Comparison of ENCODE assay signal across 8 cellular contexts in genomic region chr18:46173393-46174316, GRCh38.
DNase-seq lines count a peak whose midpoint lies in the region; ATAC-seq and FAIRE-seq lines count a peak whose summit lies in the region.

No MANE protein-coding gene starts in this region.

- ATAC-seq in HG03442 (IDR thresholded peaks at IDR 0.05; ENCODE audit: unreplicated experiment): peak; percentile 74
- peak; percentile 90 for ATAC-seq in activated CD4-positive, alpha-beta T cell treated with anti-CD3 and anti-CD28 coated beads for 36 hours

- peaks cover 11% of the 10 kb centered on the region for H3K36me3 Mint-ChIP-seq in activated CD4-positive, alpha-beta T cell treated with anti-CD3 and anti-CD28 coated beads for 36 hours (ENCODE audit: low read depth)

- H3K9me3 ChIP-seq in BLaER1 treated with 17β-estradiol and CSF1 and Interleukin-3, amounts not matched to agents 10 nM and 100 nM (replicated peaks in 1 of 11): no peaks in the 10 kb centered on the region

- CTCF ChIA-PET in activated CD4-positive, alpha-beta T cell treated with anti-CD3 and anti-CD28 coated beads for 36 hours (lab: Charles Lee): interaction anchor here (0.6 to 3.0 kb wide), 51 partner anchors 8 to 1719 kb away, joined by 3 to 28 read pairs (median 5); partner anchors contain the start of gene ATP5F1A

- peak overlapping the region; percentile 99 for H3K27ac Mint-ChIP-seq in activated CD4-positive, alpha-beta T cell treated with anti-CD3 and anti-CD28 coated beads for 36 hours

- peak overlapping the region; percentile 63 to 93 (median 87) for H3K4me2 ChIP-seq in BLaER1 treated with 17β-estradiol and CSF1 and Interleukin-3, amounts not matched to agents 10 nM and 100 nM

- peak overlapping the region; percentile 91 to 98 (median 96) for H3K9ac ChIP-seq in BLaER1 treated with 17β-estradiol and CSF1 and Interleukin-3, amounts not matched to agents 10 nM and 100 nM

- H3K4me1 ChIP-seq in BLaER1 treated with 17β-estradiol and CSF1 and Interleukin-3, amounts not matched to agents 10 nM and 100 nM: peaks cover 17 to 40% (median 24%) of the 10 kb centered on the region in 10 experiments

- H3K27me3 ChIP-seq in BLaER1 treated with 17β-estradiol and CSF1 and Interleukin-3, amounts not matched to agents 10 nM and 100 nM: no peaks in the 10 kb centered on the region
- H3K27me3 ChIP-seq in layer of hippocampus (ENCODE audit: control insufficient read depth, insufficient read depth, low read length): no peaks in the 10 kb centered on the region

- H4K20me1 ChIP-seq in BLaER1 treated with 17β-estradiol and CSF1 and Interleukin-3, amounts not matched to agents 10 nM and 100 nM: peaks cover 35 to 47% (median 44%) of the 10 kb centered on the region in 11 experiments; a peak in 21 of 22 replicates

- H3K36me3 ChIP-seq in BLaER1 treated with 17β-estradiol and CSF1 and Interleukin-3, amounts not matched to agents 10 nM and 100 nM: peaks cover 0 to 16% (median 0%) of the 10 kb centered on the region in 11 experiments; a peak in 6 of 22 replicates

- H3K27me3 Mint-ChIP-seq in activated CD4-positive, alpha-beta T cell treated with anti-CD3 and anti-CD28 coated beads for 36 hours: no peaks in the 10 kb centered on the region

- DNase-seq in GM19239 (ENCODE audit: insufficient read length, low spot score) (peak; percentile 83), NCI-H510A (lab: John Stamatoyannopoulos, UW) (peak; percentile 83)
- peak; percentile 96 for DNase-seq in activated CD4-positive, alpha-beta T cell treated with anti-CD3 and anti-CD28 coated beads for 36 hours
- peak; percentile 85 to 91 (median 88) for DNase-seq in stimulated activated CD4-positive, alpha-beta T cell treated with anti-CD3 and anti-CD28 coated beads, Interleukin-1b, Interleukin-23, amount 100 ng/mL, for 24 hours (ENCODE audit: low read depth in 4 of 4, low spot score in 1 of 4)

- POLR2A ChIA-PET in activated CD4-positive, alpha-beta T cell treated with anti-CD3 and anti-CD28 coated beads for 36 hours (lab: Charles Lee): interaction anchor here (0.6 to 1.1 kb wide), 6 partner anchors 16 to 211 kb away, joined by 3 to 11 read pairs (median 4); no protein-coding TSS in a partner anchor

- H3K9me3 Mint-ChIP-seq in activated CD4-positive, alpha-beta T cell treated with anti-CD3 and anti-CD28 coated beads for 36 hours (ENCODE audit: low read depth): no peaks in the 10 kb centered on the region

- peak overlapping the region; percentile 83 to 95 (median 92) for H3K27ac ChIP-seq in BLaER1 treated with 17β-estradiol and CSF1 and Interleukin-3, amounts not matched to agents 10 nM and 100 nM
- peak overlapping the region; percentile 95 for H3K27ac ChIP-seq in cingulate gyrus (ENCODE audit: low read depth, low read length)
- H3K27ac ChIP-seq in layer of hippocampus (ENCODE audit: low read depth, low read length): peak overlapping the region; percentile 94

- FAIRE-seq in GM19239 (lab: Jason Lieb, UNC): peak; percentile 89

- intact Hi-C loops in activated CD4-positive, alpha-beta T cell treated with anti-CD3 and anti-CD28 coated beads for 36 hours (cut with DNase I, micrococcal nuclease): loop anchor here (1.0 to 5.0 kb wide), 15 partner anchors 19 to 979 kb away; partner anchors contain the start of genes ATP5F1A (in 2 of the 2) and HDHD2 (in 1 of the 2)

- H3K4me3 Mint-ChIP-seq in activated CD4-positive, alpha-beta T cell treated with anti-CD3 and anti-CD28 coated beads for 36 hours: peak overlapping the region; percentile 97

- peaks cover 37% of the 10 kb centered on the region for H3K4me1 Mint-ChIP-seq in activated CD4-positive, alpha-beta T cell treated with anti-CD3 and anti-CD28 coated beads for 36 hours

- peak overlapping the region; percentile 88 to 100 (median 97) for H3K4me3 ChIP-seq in BLaER1 treated with 17β-estradiol and CSF1 and Interleukin-3, amounts not matched to agents 10 nM and 100 nM

Comparison
In these comparisons a context has a peak if more than half of its experiments do, and no peak if none do; other contexts are left out.
1. Peak in every context shown above with its lines: DNase-seq, ATAC-seq, H3K4me3 ChIP-seq and H3K27ac ChIP-seq.